ENCODE assay signal across 21 cellular contexts in the genomic region with DNA sequence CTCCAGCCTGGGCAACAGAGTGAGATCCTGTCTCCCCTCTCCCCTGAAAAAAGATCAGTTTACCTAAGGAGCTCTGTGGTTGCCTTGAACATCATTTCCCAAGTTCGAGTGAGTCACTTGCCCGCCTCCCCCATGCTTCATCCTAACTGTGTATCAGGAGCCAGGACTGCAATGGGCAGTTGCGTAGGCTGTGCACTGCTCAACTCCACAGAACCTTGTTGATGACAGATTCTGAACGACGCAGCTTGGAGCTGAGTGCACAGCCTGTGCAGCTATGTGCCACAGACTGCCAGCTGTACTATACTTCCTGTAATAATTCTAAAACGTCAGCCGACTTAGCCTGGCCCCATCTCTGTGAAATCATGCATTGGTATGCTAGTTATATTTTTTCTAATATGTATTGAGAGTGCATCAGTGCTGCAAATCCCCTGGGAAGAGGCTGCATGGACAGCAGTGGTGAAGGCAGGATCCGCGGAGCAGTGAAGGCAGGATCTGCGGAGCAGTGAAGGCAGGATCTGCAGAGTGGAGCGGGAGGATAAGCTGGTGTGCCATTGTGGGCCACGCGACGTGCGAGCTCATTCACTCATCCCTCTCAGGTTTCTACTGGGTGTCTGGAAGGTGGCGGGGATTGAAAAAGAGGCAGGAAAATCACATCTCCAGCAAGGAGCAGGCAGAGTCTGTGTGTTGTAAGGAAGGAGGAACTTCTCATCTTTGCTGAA.
DNase-seq lines count a peak whose midpoint lies in the region; ATAC-seq, FAIRE-seq and TF ChIP-seq lines count a peak whose summit lies in the region.
"Had no signal": no experiment of that assay in that cellular context is flagged by ENCODE, and none has a peak within 500 bp of the region (broad histone marks: within the 10 kb centered on the region; RNA-seq: fewer than 3 reads in every experiment).

No MANE protein-coding gene starts in this region.

- intact Hi-C loops in HepG2 (cut with micrococcal nuclease; ENCODE audit: unreplicated experiment) = no loop called here

- H3K4me3 ChIP-seq in BLaER1 treated with 17β-estradiol and CSF1 and Interleukin-3, amounts not matched to agents 10 nM and 100 nM = no peak overlapping the region
- H3K4me3 ChIP-seq in neural cell (ENCODE audit: low read length) (peak overlapping the region; percentile 32), HepG2 (replicated peaks in 1 of 3; ENCODE audit: insufficient read depth in 1 of 3, low read depth in 2 of 3, low read length in 3 of 3) (no peak overlapping the region)
- H3K4me3 ChIP-seq: body of pancreas, GM23338, skin epidermis, upper lobe of right lung had no signal

- POLR2A ChIA-PET in HepG2 (lab: Yijun Ruan, JAX) = no interaction called here

- 33% methylated on average over 15 of the region's 16 CpGs for WGBS in HepG2 (ENCODE audit: low lambda C conversion rate)

- H3F3A ChIP-seq in neural cell (ENCODE audit: insufficient read depth, low read length, poor library complexity, severe bottlenecking) = peaks cover 8% of the 10 kb centered on the region

- TF ChIP-seq RAD21 in neural cell (conservative IDR thresholded peaks at IDR 0.05) = no peak
- no peak for TF ChIP-seq RAD21 in HepG2 (CRISPR knock-in tag; IDR thresholded peaks at IDR 0.05)

- H3K4me2 ChIP-seq in BLaER1 treated with 17β-estradiol and CSF1 and Interleukin-3, amounts not matched to agents 10 nM and 100 nM = peak overlapping the region; percentile 54 to 82 (median 70)
- H3K4me2 ChIP-seq in neural cell (ENCODE audit: low read length) = peak overlapping the region; percentile 13
- H3K4me2 ChIP-seq in HepG2 (ENCODE audit: low read depth, low read length) = no peak overlapping the region
- H3K4me2 ChIP-seq: GM23338 had no signal

- TF ChIP-seq POLR2A in HepG2 (IDR thresholded peaks at IDR 0.05; ENCODE audit: insufficient read depth in 1 of 2, low read depth in 2 of 2, low read length in 2 of 2) = no peak

- H3K36me3 Mint-ChIP-seq in brain = no peaks in the 10 kb centered on the region
- H3K36me3 Mint-ChIP-seq: memory B cell; stimulated activated naive B cell treated with anti-CD40 and anti-IgM and Interleukin-4, amounts not matched to agents 10 μg/mL and 1 μg/mL and 100 μg/mL, for 72 hours had no signal

- H3K27ac ChIP-seq in BLaER1 treated with 17β-estradiol and CSF1 and Interleukin-3, amounts not matched to agents 10 nM and 100 nM = peak overlapping the region in 1 of 11 experiments; percentile 12; a peak in 2 of 22 replicates
- H3K27ac ChIP-seq in neural cell (ENCODE audit: low read length) (peak overlapping the region; percentile 82), HepG2 (ENCODE audit: extremely low read length, insufficient read depth, low read length) (no peak overlapping the region)
- H3K27ac ChIP-seq: body of pancreas, neutrophil, skin epidermis, upper lobe of right lung had no signal

- H3K9me2 ChIP-seq in neural cell (ENCODE audit: insufficient read depth, low read length) = no peaks in the 10 kb centered on the region

- in situ Hi-C loops in HepG2 (cut with HindIII; ENCODE audit: extremely low pct_ligation_motif_present, low pct_unique_long_range_greater_than_20kb) = no loop called here

- no peaks in the 10 kb centered on the region for H3K9me3 ChIP-seq in BLaER1 treated with 17β-estradiol and CSF1 and Interleukin-3, amounts not matched to agents 10 nM and 100 nM (replicated peaks in 1 of 11)
- no peaks in the 10 kb centered on the region for H3K9me3 ChIP-seq in neural cell (ENCODE audit: low read length)
- no peaks in the 10 kb centered on the region for H3K9me3 ChIP-seq in HepG2 (ENCODE audit: low read length)
- H3K9me3 ChIP-seq: BE2C, body of pancreas, neutrophil, upper lobe of right lung had no signal

- H3K79me2 ChIP-seq in neural cell (replicated peaks; ENCODE audit: insufficient read depth, low read length) (no peaks in the 10 kb centered on the region), HepG2 (ENCODE audit: insufficient read depth, low read length) (no peaks in the 10 kb centered on the region)

- no peaks in the 10 kb centered on the region for H3K36me3 ChIP-seq in BLaER1 treated with 17β-estradiol and CSF1 and Interleukin-3, amounts not matched to agents 10 nM and 100 nM
- H3K36me3 ChIP-seq in neural cell (ENCODE audit: insufficient read depth, low read length) = no peaks in the 10 kb centered on the region
- no peaks in the 10 kb centered on the region for H3K36me3 ChIP-seq in HepG2 (replicated peaks in 1 of 2; ENCODE audit: control insufficient read depth in 1 of 2, insufficient read depth in 2 of 2, low read length in 2 of 2)
- H3K36me3 ChIP-seq: BE2C, neutrophil, upper lobe of right lung had no signal

- DNase-seq in Kasumi-1 (lab: John Stamatoyannopoulos, UW) (peak; percentile 69 to 75), NCI-H146 treated with DMSO at 0.1 percent for 48 hours (lab: John Stamatoyannopoulos, UW; ENCODE audit: unreplicated experiment) (no peak), HepG2 (ENCODE audit: low spot score) (no peak)
- DNase-seq: BE2C; body of pancreas; DMS79; effector CD8-positive, alpha-beta T cell; NCI-H2081; stimulated activated naive B cell treated with anti-CD40 and anti-IgM and Interleukin-4, amounts not matched to agents 10 μg/mL and 1 μg/mL and 100 μg/mL, for 72 hours; T-helper 17 cell; upper lobe of right lung had no signal

- peak overlapping the region in 4 of 5 experiments; percentile 3 to 95 (median 60) for H3K27ac Mint-ChIP-seq in brain
- H3K27ac Mint-ChIP-seq: GM23338; memory B cell; stimulated activated naive B cell treated with anti-CD40 and anti-IgM and Interleukin-4, amounts not matched to agents 10 μg/mL and 1 μg/mL and 100 μg/mL, for 72 hours; T-helper 17 cell had no signal

- ATAC-seq in HepG2 = no peak
- no peak for ATAC-seq in HG02588 (IDR thresholded peaks at IDR 0.05; ENCODE audit: unreplicated experiment)
- no peak for ATAC-seq in HG03175 (IDR thresholded peaks at IDR 0.05; ENCODE audit: unreplicated experiment)
- ATAC-seq: activated CD4-positive, CD25-positive, alpha-beta regulatory T cell treated with anti-CD3 and anti-CD28 coated beads, Interleukin-2, amount 50 U/mL, for 24 hours; body of pancreas; GM23338; stimulated activated naive B cell treated with anti-CD40 and anti-IgM and Interleukin-4, amounts not matched to agents 10 μg/mL and 1 μg/mL and 100 μg/mL, for 72 hours; T-helper 17 cell had no signal

- TF ChIP-seq EP300 in neural cell (conservative IDR thresholded peaks at IDR 0.05; ENCODE audit: poor library complexity, severe bottlenecking) (no peak), HepG2 (IDR thresholded peaks at IDR 0.05; ENCODE audit: low read depth in 2 of 2, low read length in 2 of 2) (no peak), HepG2 (CRISPR knock-in tag; IDR thresholded peaks at IDR 0.05; ENCODE audit: borderline replicate concordance) (no peak)

- no peak for FAIRE-seq in HepG2 (lab: Jason Lieb, UNC)

- peaks cover 33 to 62% (median 55%) of the 10 kb centered on the region in 10 experiments for H3K4me1 ChIP-seq in BLaER1 treated with 17β-estradiol and CSF1 and Interleukin-3, amounts not matched to agents 10 nM and 100 nM
- no peaks in the 10 kb centered on the region for H3K4me1 ChIP-seq in HepG2 (ENCODE audit: insufficient read depth, low read length)
- H3K4me1 ChIP-seq: BE2C, body of pancreas, upper lobe of right lung had no signal

- H3K9me3 Mint-ChIP-seq in brain = peaks cover 0 to 7% (median 0%) of the 10 kb centered on the region in 5 experiments
- H3K9me3 Mint-ChIP-seq: GM23338; memory B cell; stimulated activated naive B cell treated with anti-CD40 and anti-IgM and Interleukin-4, amounts not matched to agents 10 μg/mL and 1 μg/mL and 100 μg/mL, for 72 hours had no signal

- peaks cover 40% of the 10 kb centered on the region for H3K4me1 Mint-ChIP-seq in brain

- TF ChIP-seq CTCF in brain (conservative IDR thresholded peaks at IDR 0.05) = no peak
- no peak for TF ChIP-seq CTCF in neural cell (IDR thresholded peaks at IDR 0.05; ENCODE audit: poor library complexity, severe bottlenecking)
- TF ChIP-seq CTCF in HepG2 (CRISPR knock-in tag; IDR thresholded peaks at IDR 0.05) = no peak

- H3K27me3 Mint-ChIP-seq in brain = peaks cover 5% of the 10 kb centered on the region

- H3K27me3 ChIP-seq in BLaER1 treated with 17β-estradiol and CSF1 and Interleukin-3, amounts not matched to agents 10 nM and 100 nM = peaks cover 0 to 14% (median 0%) of the 10 kb centered on the region in 11 experiments; a peak in 3 of 22 replicates
- no peaks in the 10 kb centered on the region for H3K27me3 ChIP-seq in neural cell (ENCODE audit: insufficient read depth, low read depth, low read length)
- peaks cover 21 to 64% of the 10 kb centered on the region in 2 experiments for H3K27me3 ChIP-seq in HepG2 (ENCODE audit: control insufficient read depth in 1 of 2, insufficient read depth in 2 of 2, low read length in 2 of 2)
- H3K27me3 ChIP-seq: body of pancreas, upper lobe of right lung had no signal

- no peak overlapping the region for H2AFZ ChIP-seq in neural cell (ENCODE audit: low read depth, low read length)
- no peak overlapping the region for H2AFZ ChIP-seq in HepG2 (ENCODE audit: low read length)
- H2AFZ ChIP-seq: GM23338 had no signal

- peak overlapping the region in 3 of 11 experiments; percentile 2 to 23 (median 5); a peak in 1 of 22 replicates for H3K9ac ChIP-seq in BLaER1 treated with 17β-estradiol and CSF1 and Interleukin-3, amounts not matched to agents 10 nM and 100 nM
- H3K9ac ChIP-seq in neural cell (ENCODE audit: low read length) (peak overlapping the region; percentile 53), HepG2 (ENCODE audit: insufficient read depth, low read depth, low read length) (no peak overlapping the region)

- peaks cover 0 to 4% (median 2%) of the 10 kb centered on the region in 11 experiments; a peak in 11 of 22 replicates for H4K20me1 ChIP-seq in BLaER1 treated with 17β-estradiol and CSF1 and Interleukin-3, amounts not matched to agents 10 nM and 100 nM
- H4K20me1 ChIP-seq in neural cell (ENCODE audit: insufficient read depth) = no peaks in the 10 kb centered on the region
- H4K20me1 ChIP-seq in HepG2 (ENCODE audit: insufficient read depth, low read length) = 0 out of 2 replicates have a peak, but pooled peaks cover 5% of the 10 kb centered on the region

- H3K4me3 Mint-ChIP-seq in brain = peak overlapping the region in 1 of 5 experiments; percentile 6
- H3K4me3 Mint-ChIP-seq: GM23338; memory B cell; stimulated activated naive B cell treated with anti-CD40 and anti-IgM and Interleukin-4, amounts not matched to agents 10 μg/mL and 1 μg/mL and 100 μg/mL, for 72 hours; T-helper 17 cell had no signal

- no TSS peak for BruUV-seq in HepG2 (replicated peaks; lab: Mats Ljungman, UMichigan)

- CTCF ChIA-PET in HepG2 (lab: Yijun Ruan, JAX; ENCODE audit: low intra/inter-chr PET ratio, low total read pairs) = no interaction called here

TF ChIP-seq in HepG2, 621 proteins besides CTCF, POLR2A, EP300 and RAD21 (continues in another document):
- TF ChIP-seq, protein P1, sequence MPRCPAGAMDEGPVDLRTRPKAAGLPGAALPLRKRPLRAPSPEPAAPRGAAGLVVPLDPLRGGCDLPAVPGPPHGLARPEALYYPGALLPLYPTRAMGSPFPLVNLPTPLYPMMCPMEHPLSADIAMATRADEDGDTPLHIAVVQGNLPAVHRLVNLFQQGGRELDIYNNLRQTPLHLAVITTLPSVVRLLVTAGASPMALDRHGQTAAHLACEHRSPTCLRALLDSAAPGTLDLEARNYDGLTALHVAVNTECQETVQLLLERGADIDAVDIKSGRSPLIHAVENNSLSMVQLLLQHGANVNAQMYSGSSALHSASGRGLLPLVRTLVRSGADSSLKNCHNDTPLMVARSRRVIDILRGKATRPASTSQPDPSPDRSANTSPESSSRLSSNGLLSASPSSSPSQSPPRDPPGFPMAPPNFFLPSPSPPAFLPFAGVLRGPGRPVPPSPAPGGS (CRISPR knock-in tag; IDR thresholded peaks at IDR 0.05) = no peak

Comparison
In these comparisons a context has a peak if more than half of its experiments do, and no peak if none do; other contexts are left out.
1. DNase-seq: peak in Kasumi-1 (2 of 2); none in NCI-H146 treated with DMSO at 0.1 percent for 48 hours (single experiment) and HepG2 (single experiment).